32 cellular contexts compared by ENCODE assay signal in genomic region chrX:46917634-46918033, GRCh38.
"Had no signal": no experiment of that assay in that cellular context is flagged by ENCODE, and none has a peak within 500 bp of the region (broad histone marks: within the 10 kb centered on the region; RNA-seq: fewer than 3 reads in every experiment).

No MANE protein-coding gene starts in this region.

- H3K27me3 ChIP-seq: ascending aorta, Peyer's patch had no signal

- H3K27ac ChIP-seq: ascending aorta, Peyer's patch, RWPE1, WERI-Rb-1 had no signal

- H3K36me3 Mint-ChIP-seq: activated naive CD8-positive, alpha-beta T cell treated with anti-CD3 and anti-CD28 coated beads, Interleukin-2, amount 10 ng/mL, durations not matched to agents 7 days and 5 days had no signal

- H3K9me3 Mint-ChIP-seq: activated CD4-positive, alpha-beta T cell treated with anti-CD3 and anti-CD28 coated beads, Interleukin-2, amount 10 ng/mL, durations not matched to agents 24 days and 14 days; activated CD8-positive, alpha-beta T cell treated with anti-CD3 and anti-CD28 coated beads for 36 hours; activated naive CD8-positive, alpha-beta T cell treated with anti-CD3 and anti-CD28 coated beads, Interleukin-2, amount 10 ng/mL, durations not matched to agents 7 days and 5 days; activated T-helper 17 cell treated with anti-CD3 and anti-CD28 coated beads, Interleukin-2, amount 50 U/mL, for 72 hours had no signal

- H3K27ac Mint-ChIP-seq: activated CD4-positive, alpha-beta T cell treated with anti-CD3 and anti-CD28 coated beads, Interleukin-2, amount 10 ng/mL, durations not matched to agents 24 days and 14 days; activated CD8-positive, alpha-beta T cell treated with anti-CD3 and anti-CD28 coated beads for 36 hours; activated naive CD8-positive, alpha-beta T cell treated with anti-CD3 and anti-CD28 coated beads, Interleukin-2, amount 10 ng/mL, durations not matched to agents 7 days and 5 days; activated T-cell treated with anti-CD3 and anti-CD28 coated beads, Interleukin-2, amount 50 U/mL, for 72 hours; activated T-helper 17 cell treated with anti-CD3 and anti-CD28 coated beads, Interleukin-2, amount 50 U/mL, for 72 hours; T-cell had no signal

- H3K4me1 ChIP-seq: Peyer's patch had no signal

- ATAC-seq: activated CD8-positive, alpha-beta T cell treated with anti-CD3 and anti-CD28 coated beads for 36 hours; activated T-cell treated with anti-CD3 and anti-CD28 coated beads, Interleukin-2, amount 50 U/mL, for 72 hours; activated T-helper 17 cell treated with anti-CD3 and anti-CD28 coated beads, Interleukin-2, amount 50 U/mL, for 72 hours; PC-3; Right ventricle myocardium inferior; SK-N-SH treated with all-trans-retinoic acid at 6 μM for 48 hours; T-cell had no signal

- H3K9me3 ChIP-seq: Peyer's patch had no signal

- H3K4me3 ChIP-seq: ascending aorta, Peyer's patch had no signal

- H3K4me3 Mint-ChIP-seq: activated CD4-positive, alpha-beta T cell treated with anti-CD3 and anti-CD28 coated beads, Interleukin-2, amount 10 ng/mL, durations not matched to agents 24 days and 14 days; activated CD8-positive, alpha-beta T cell treated with anti-CD3 and anti-CD28 coated beads for 36 hours; activated naive CD8-positive, alpha-beta T cell treated with anti-CD3 and anti-CD28 coated beads, Interleukin-2, amount 10 ng/mL, durations not matched to agents 7 days and 5 days; activated T-cell treated with anti-CD3 and anti-CD28 coated beads, Interleukin-2, amount 50 U/mL, for 72 hours; activated T-helper 17 cell treated with anti-CD3 and anti-CD28 coated beads, Interleukin-2, amount 50 U/mL, for 72 hours; T-cell had no signal

- DNase-seq: activated CD4-positive, alpha-beta T cell treated with anti-CD3 and anti-CD28 coated beads, Interleukin-2, amount 10 ng/mL, durations not matched to agents 24 days and 14 days; activated CD4-positive, alpha-beta T cell treated with anti-CD3 and anti-CD28 coated beads, Interleukin-2, amount 50 U/mL, for 4 hours; activated CD8-positive, alpha-beta T cell treated with anti-CD3 and anti-CD28 coated beads for 36 hours; activated effector memory CD4-positive, alpha-beta T cell treated with anti-CD3 and anti-CD28 coated beads, Interleukin-2, amount 50 U/mL, for 16 hours; activated naive CD4-positive, alpha-beta T cell; activated naive CD4-positive, alpha-beta T cell treated with anti-CD3 and anti-CD28 coated beads, Interleukin-2, amount 50 U/mL, for 16 hours; activated naive CD8-positive, alpha-beta T cell treated with anti-CD3 and anti-CD28 coated beads, Interleukin-2, amount 10 ng/mL, durations not matched to agents 7 days and 5 days; activated T-cell treated with anti-CD3 and anti-CD28 coated beads, Interleukin-2, amount 50 U/mL, for 1 hour; activated T-cell treated with anti-CD3 and anti-CD28 coated beads, Interleukin-2, amount 50 U/mL, for 72 hours; amygdala; KG1; NCI-H1105 treated with DMSO at 0.1 percent for 48 hours; NCI-H1436; NCI-H1694; NCI-H1930; NCI-H2081 treated with DMSO at 0.1 percent for 48 hours; NCI-H345; NCI-H526; NCI-H748 treated with DMSO at 0.1 percent for 48 hours; NK-92 treated with Interleukin-12 subunit alpha and Interleukin-12 subunit beta, amount 100 ng/mL, for 24 hours; PC-3; Peyer's patch; SIG-M5; T-cell; T-helper 2 cell; T-helper 9 cell; WERI-Rb-1 had no signal

- H3K36me3 ChIP-seq: ascending aorta, Peyer's patch, WERI-Rb-1 had no signal
